ENCODE assay signal across 1 cellular context in genomic region chr22:17095538-17095937, GRCh38.
TF ChIP-seq lines count a peak whose summit lies in the region.

No MANE protein-coding gene starts in this region.

TF ChIP-seq in HepG2, 621 proteins besides CTCF, POLR2A, EP300 and RAD21 (continued from another document):
- TF ChIP-seq, protein P1, sequence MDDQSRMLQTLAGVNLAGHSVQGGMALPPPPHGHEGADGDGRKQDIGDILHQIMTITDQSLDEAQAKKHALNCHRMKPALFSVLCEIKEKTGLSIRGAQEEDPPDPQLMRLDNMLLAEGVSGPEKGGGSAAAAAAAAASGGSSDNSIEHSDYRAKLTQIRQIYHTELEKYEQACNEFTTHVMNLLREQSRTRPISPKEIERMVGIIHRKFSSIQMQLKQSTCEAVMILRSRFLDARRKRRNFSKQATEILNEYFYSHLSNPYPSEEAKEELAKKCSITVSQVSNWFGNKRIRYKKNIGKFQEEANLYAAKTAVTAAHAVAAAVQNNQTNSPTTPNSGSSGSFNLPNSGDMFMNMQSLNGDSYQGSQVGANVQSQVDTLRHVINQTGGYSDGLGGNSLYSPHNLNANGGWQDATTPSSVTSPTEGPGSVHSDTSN (CRISPR knock-in tag; IDR thresholded peaks at IDR 0.05; ENCODE audit: borderline replicate concordance), result no peak
- TF ChIP-seq ZNF253 (CRISPR knock-in tag; IDR thresholded peaks at IDR 0.05; ENCODE audit: borderline replicate concordance) (no peak), JARID2 (CRISPR knock-in tag; IDR thresholded peaks at IDR 0.05; ENCODE audit: insufficient replicate concordance) (no peak), FLYWCH1 (CRISPR knock-in tag; IDR thresholded peaks at IDR 0.05) (no peak), EZH2 (conservative IDR thresholded peaks at IDR 0.05; ENCODE audit: low read depth, low read length) (no peak), SIN3B (IDR thresholded peaks at IDR 0.05; ENCODE audit: low read length) (no peak)
- TF ChIP-seq, protein P2, sequence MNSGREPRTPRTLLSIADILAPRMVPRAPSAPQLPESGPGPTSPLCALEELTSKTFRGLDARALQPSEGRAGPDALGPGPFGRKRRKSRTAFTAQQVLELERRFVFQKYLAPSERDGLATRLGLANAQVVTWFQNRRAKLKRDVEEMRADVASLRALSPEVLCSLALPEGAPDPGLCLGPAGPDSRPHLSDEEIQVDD (CRISPR knock-in tag; IDR thresholded peaks at IDR 0.05; ENCODE audit: borderline replicate concordance), result no peak
- TF ChIP-seq, protein P3, sequence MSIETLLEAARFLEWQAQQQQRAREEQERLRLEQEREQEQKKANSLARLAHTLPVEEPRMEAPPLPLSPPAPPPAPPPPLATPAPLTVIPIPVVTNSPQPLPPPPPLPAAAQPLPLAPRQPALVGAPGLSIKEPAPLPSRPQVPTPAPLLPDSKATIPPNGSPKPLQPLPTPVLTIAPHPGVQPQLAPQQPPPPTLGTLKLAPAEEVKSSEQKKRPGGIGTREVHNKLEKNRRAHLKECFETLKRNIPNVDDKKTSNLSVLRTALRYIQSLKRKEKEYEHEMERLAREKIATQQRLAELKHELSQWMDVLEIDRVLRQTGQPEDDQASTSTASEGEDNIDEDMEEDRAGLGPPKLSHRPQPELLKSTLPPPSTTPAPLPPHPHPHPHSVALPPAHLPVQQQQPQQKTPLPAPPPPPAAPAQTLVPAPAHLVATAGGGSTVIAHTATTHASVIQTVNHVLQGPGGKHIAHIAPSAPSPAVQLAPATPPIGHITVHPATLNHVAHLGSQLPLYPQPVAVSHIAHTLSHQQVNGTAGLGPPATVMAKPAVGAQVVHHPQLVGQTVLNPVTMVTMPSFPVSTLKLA (IDR thresholded peaks at IDR 0.05), result no peak
